In the genomic region with DNA sequence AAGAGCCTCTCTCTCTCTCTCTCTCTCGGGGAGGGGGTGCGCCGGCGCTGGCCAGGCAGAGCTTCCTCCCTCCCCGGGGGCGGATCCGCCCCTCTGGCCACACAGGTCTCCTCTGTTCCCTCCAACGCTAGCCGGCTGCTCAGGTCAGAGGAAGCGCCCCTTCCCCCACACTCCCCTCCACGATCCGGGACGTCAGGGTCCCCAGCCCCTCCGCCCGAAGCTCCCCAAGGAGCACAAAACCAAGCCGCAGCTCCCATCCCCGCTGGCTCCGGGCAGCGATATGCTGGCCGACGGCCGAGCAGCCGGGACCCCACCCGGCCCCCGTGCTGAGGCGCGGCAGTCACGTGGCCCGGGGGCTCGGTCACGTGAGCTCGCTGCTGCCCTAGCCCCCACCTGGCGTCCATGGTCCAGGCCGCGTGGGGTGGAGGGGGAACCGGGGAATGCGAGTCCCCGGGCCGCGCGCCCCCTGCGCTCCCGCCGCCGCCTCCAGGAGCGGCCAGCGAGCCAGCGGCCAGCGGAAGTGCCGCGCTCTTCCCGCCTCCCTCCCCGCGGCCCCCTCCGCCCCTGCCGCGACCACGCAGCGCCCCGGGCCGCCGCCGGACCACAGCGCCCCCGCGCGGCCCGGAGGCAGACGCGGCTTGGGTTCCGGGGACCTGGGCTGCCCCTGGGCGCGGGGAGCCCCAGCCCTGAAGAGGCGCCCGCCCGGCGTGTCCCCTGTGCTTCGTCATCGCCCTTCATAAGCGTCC, we compare ENCODE assay signal across 8 cellular contexts. TPM values are rescaled to one million over a fixed set of nuclear protein-coding genes. Genes with fewer than 3 reads are reported as not detected.
DNase-seq lines count a peak whose midpoint lies in the region; ATAC-seq and TF ChIP-seq lines count a peak whose summit lies in the region.

A gene with protein sequence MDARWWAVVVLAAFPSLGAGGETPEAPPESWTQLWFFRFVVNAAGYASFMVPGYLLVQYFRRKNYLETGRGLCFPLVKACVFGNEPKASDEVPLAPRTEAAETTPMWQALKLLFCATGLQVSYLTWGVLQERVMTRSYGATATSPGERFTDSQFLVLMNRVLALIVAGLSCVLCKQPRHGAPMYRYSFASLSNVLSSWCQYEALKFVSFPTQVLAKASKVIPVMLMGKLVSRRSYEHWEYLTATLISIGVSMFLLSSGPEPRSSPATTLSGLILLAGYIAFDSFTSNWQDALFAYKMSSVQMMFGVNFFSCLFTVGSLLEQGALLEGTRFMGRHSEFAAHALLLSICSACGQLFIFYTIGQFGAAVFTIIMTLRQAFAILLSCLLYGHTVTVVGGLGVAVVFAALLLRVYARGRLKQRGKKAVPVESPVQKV (minus strand): TSS at position 522 of the 746 bp plus-strand sequence. CDS start 118 bp downstream, at position 404.

- H3K27me3 Mint-ChIP-seq in activated T-cell treated with anti-CD3 and anti-CD28 coated beads, Interleukin-2, amount 50 U/mL, for 24 hours: no peaks in the 10 kb centered on the region

- H3K27me3 ChIP-seq in esophagus (ENCODE audit: control insufficient read depth in 1 of 2, insufficient read depth in 2 of 2, low read length in 2 of 2) (no peaks in the 10 kb centered on the region), stomach (no peaks in the 10 kb centered on the region)

- H3K4me1 Mint-ChIP-seq in activated T-cell treated with anti-CD3 and anti-CD28 coated beads, Interleukin-2, amount 50 U/mL, for 24 hours (ENCODE audit: low read depth): peaks cover 63% of the 10 kb centered on the region

- peaks cover 0 to 31% of the 10 kb centered on the region in 2 donors for H3K36me3 ChIP-seq in esophagus (ENCODE audit: control insufficient read depth in 2 of 2, insufficient read depth in 2 of 2, low read length in 1 of 2)
- peaks cover 49 to 75% (median 61%) of the 10 kb centered on the region in 4 donors for H3K36me3 ChIP-seq in stomach

- TF ChIP-seq EP300 in stomach (IDR thresholded peaks at IDR 0.05): no peak

- peak within 1 kb of the TSS; percentile 56 to 85 for H3K4me3 ChIP-seq in esophagus (ENCODE audit: low read depth in 1 of 2, low read length in 2 of 2)
- H3K4me3 ChIP-seq in stomach: peak within 1 kb of the TSS; percentile 82 to 96 (median 92)

- no peaks in the 10 kb centered on the region for H3K9me3 Mint-ChIP-seq in activated T-cell treated with anti-CD3 and anti-CD28 coated beads, Interleukin-2, amount 50 U/mL, for 24 hours

- intact Hi-C loops in stomach (cut with DNase I; ENCODE audit: low total_unique reads): no loop called here

- H3K9me3 ChIP-seq in esophagus (ENCODE audit: control insufficient read depth in 2 of 2, insufficient read depth in 1 of 2, low read depth in 1 of 2, low read length in 1 of 2) (no peaks in the 10 kb centered on the region), stomach (no peaks in the 10 kb centered on the region)

- peaks cover 92% of the 10 kb centered on the region for H3K36me3 Mint-ChIP-seq in activated T-cell treated with anti-CD3 and anti-CD28 coated beads, Interleukin-2, amount 50 U/mL, for 24 hours (ENCODE audit: low read depth)

- DNase-seq in CD1c-positive myeloid dendritic cell (ENCODE audit: extremely low spot score): peak; percentile 59
- peak; percentile 47 for DNase-seq in NOMO-1 treated with DMSO at 0.1 percent for 48 hours (lab: John Stamatoyannopoulos, UW; ENCODE audit: unreplicated experiment)
- DNase-seq in activated T-cell treated with anti-CD3 and anti-CD28 coated beads, Interleukin-2, amount 50 U/mL, for 24 hours: peak; percentile 83
- peak; percentile 49 for DNase-seq in mucosa of gallbladder (ENCODE audit: low spot score)
- peak; percentile 68 for DNase-seq in stomach

- TF ChIP-seq CTCF in stomach (IDR thresholded peaks at IDR 0.05): peak in 4 of 7 experiments; percentile 25 to 92 (median 73)

- H3K4me1 ChIP-seq in esophagus (ENCODE audit: control insufficient read depth in 2 of 2, insufficient read depth in 2 of 2, low read length in 1 of 2): peaks cover 0 to 6% of the 10 kb centered on the region in 2 donors
- peaks cover 32 to 65% (median 56%) of the 10 kb centered on the region in 4 donors for H3K4me1 ChIP-seq in stomach

- peak within 1 kb of the TSS; percentile 74 to 90 for H3K27ac ChIP-seq in esophagus (ENCODE audit: low read depth in 2 of 2, low read length in 1 of 2)
- peak within 1 kb of the TSS; percentile 94 to 97 (median 95) for H3K27ac ChIP-seq in stomach

- peak within 1 kb of the TSS; percentile 85 for H3K4me3 Mint-ChIP-seq in activated T-cell treated with anti-CD3 and anti-CD28 coated beads, Interleukin-2, amount 50 U/mL, for 24 hours

- 1% methylated on average over 49 to 80 of the region's 80 CpGs for WGBS in esophagus, 2 donors
- 0 to 1% (median 1%) methylated on average over 13 to 80 of the region's 80 CpGs for WGBS in stomach, 5 donors

- peak within 1 kb of the TSS; percentile 100 for H3K27ac Mint-ChIP-seq in activated T-cell treated with anti-CD3 and anti-CD28 coated beads, Interleukin-2, amount 50 U/mL, for 24 hours

- peak; percentile 74 for TF ChIP-seq POLR2A in GM19193 (IDR thresholded peaks at IDR 0.05; ENCODE audit: extremely low read depth, insufficient read depth, insufficient read length)
- no peak for TF ChIP-seq POLR2A in stomach (IDR thresholded peaks at IDR 0.05)

- peak; percentile 59 for ATAC-seq in HG03432 (IDR thresholded peaks at IDR 0.05; ENCODE audit: unreplicated experiment)

RNA-seq across cellular contexts. Expression of the gene that starts here (rescaled TPM):
- 10 to 100 TPM in 1 of 2 donors, 1 to 10 TPM in 1; 4.3 to 13.0 TPM for polyA plus RNA-seq in esophagus
- 50.8 TPM for total RNA-seq in mucosa of gallbladder
- 10 to 100 TPM in 4 of 5 donors, 1 to 10 TPM in 1; 1.4 to 60.1 (median 27.0) TPM for total RNA-seq in stomach
- 10 to 100 TPM in 2 of 3 donors, 1 to 10 TPM in 1; 7.3 to 17.2 (median 16.6) TPM for polyA plus RNA-seq in stomach

Comparison
In these comparisons a context has a peak if more than half of its experiments do, and no peak if none do; other contexts are left out.
1. Peak in every context shown above with its lines: DNase-seq, ATAC-seq, H3K4me3 ChIP-seq and H3K27ac ChIP-seq.